In genomic region chr20:63274381-63275228, GRCh38 we compare ENCODE assay signal across 7 cellular contexts. TPM values are rescaled to one million over a fixed set of nuclear protein-coding genes. Genes with fewer than 3 reads are reported as not detected.
A peak's percentile ranks its signal among the peaks of the same experiment; 100 is the strongest.
DNase-seq lines count a peak whose midpoint lies in the region; ATAC-seq and TF ChIP-seq lines count a peak whose summit lies in the region.
"Had no signal": no experiment of that assay in that cellular context is flagged by ENCODE, and none has a peak within 500 bp of the region (broad histone marks: within the 10 kb centered on the region; RNA-seq: fewer than 3 reads in every experiment).

No MANE protein-coding gene starts in this region.

- no peak overlapping the region for H3K4me2 ChIP-seq in mesendoderm (ENCODE audit: low read length)

- no peak overlapping the region for H3K4ac ChIP-seq in mesendoderm (ENCODE audit: low read depth, low read length)

- CTCF ChIA-PET in Calu3 (lab: Charles Lee), result no interaction called here

- H3K23ac ChIP-seq in mesendoderm (ENCODE audit: low read length), result no peak overlapping the region

- H3K4me3 ChIP-seq in mesendoderm (ENCODE audit: low read length), result no peak overlapping the region

- no CpG with 5 or more reads among the region's 17 CpGs for WGBS in mesendoderm (ENCODE audit: extremely low coverage, insufficient coverage, low lambda C conversion rate)

- H2BK120ac ChIP-seq in mesendoderm (ENCODE audit: low read depth, low read length), result no peak overlapping the region

- H4K5ac ChIP-seq in mesendoderm (ENCODE audit: low read length), result no peak overlapping the region

- no peak overlapping the region for H3K27ac ChIP-seq in mesendoderm (ENCODE audit: low read depth, low read length)

- H3K4me1 Mint-ChIP-seq in Calu3 (ENCODE audit: low read depth, unreplicated experiment) (peaks cover 30% of the 10 kb centered on the region), T-helper 17 cell (peaks cover 23% of the 10 kb centered on the region)

- H3K4me1 ChIP-seq in mesendoderm (ENCODE audit: control insufficient read depth, low read depth, low read length), result peaks cover 2% of the 10 kb centered on the region

- no peak overlapping the region for H4K8ac ChIP-seq in mesendoderm (ENCODE audit: low read depth, low read length)

- DNase-seq in Calu3 (no peak), T-helper 17 cell (no peak), mesendoderm (no peak), NCI-H2107 (lab: John Stamatoyannopoulos, UW) (no peak), AG08396 (ENCODE audit: low spot score) (no peak), NCI-H774 (lab: John Stamatoyannopoulos, UW) (no peak)

- H3K79me2 ChIP-seq in mesendoderm (ENCODE audit: control insufficient read depth, insufficient read depth, low read length), result peaks cover 34% of the 10 kb centered on the region

- H3K27me3 Mint-ChIP-seq in Calu3 (ENCODE audit: unreplicated experiment) (no peaks in the 10 kb centered on the region), T-helper 17 cell (no peaks in the 10 kb centered on the region)

- peak overlapping the region; percentile 56 for H3K56ac ChIP-seq in mesendoderm (ENCODE audit: low read length)

- H2BK5ac ChIP-seq in mesendoderm (ENCODE audit: low read length), result no peak overlapping the region

- H3K9me3 ChIP-seq in T-helper 17 cell (ENCODE audit: control insufficient read depth, low read length, poor library complexity, severe bottlenecking), result no peaks in the 10 kb centered on the region

- BruUV-seq in Calu3 (replicated peaks; lab: Mats Ljungman, UMichigan), result no TSS peak

- no peak overlapping the region for H2AK5ac ChIP-seq in mesendoderm (ENCODE audit: low read length)

- H3K79me1 ChIP-seq in mesendoderm (ENCODE audit: low read length), result peaks cover 16% of the 10 kb centered on the region

- H3K9me3 Mint-ChIP-seq in Calu3 (ENCODE audit: low read depth, unreplicated experiment), result no peaks in the 10 kb centered on the region

- intact Hi-C loops in Calu3 (cut with micrococcal nuclease; ENCODE audit: unreplicated experiment), result no loop called here

- H3K36me3 Mint-ChIP-seq in Calu3 (ENCODE audit: insufficient read depth, unreplicated experiment) (peaks cover 75% of the 10 kb centered on the region), T-helper 17 cell (ENCODE audit: low read depth) (no peaks in the 10 kb centered on the region)

- TF ChIP-seq CTCF in Calu3 (IDR thresholded peaks at IDR 0.05; ENCODE audit: unreplicated experiment), result no peak

- H3K36me3 ChIP-seq in mesendoderm (ENCODE audit: control insufficient read depth, insufficient read depth, low read length), result peaks cover 7% of the 10 kb centered on the region

- no peaks in the 10 kb centered on the region for H3K27me3 ChIP-seq in mesendoderm (ENCODE audit: insufficient read depth, low read length, poor library complexity)

- H3K27ac Mint-ChIP-seq in Calu3 (ENCODE audit: unreplicated experiment), result peak overlapping the region; percentile 42
- H3K27ac Mint-ChIP-seq in T-helper 17 cell, result no peak overlapping the region

- ATAC-seq in T-helper 17 cell, result no peak

- H2BK15ac ChIP-seq in mesendoderm (replicated peaks; ENCODE audit: low read depth), result no peak overlapping the region

- H3K4me3 Mint-ChIP-seq in Calu3 (ENCODE audit: low read depth, unreplicated experiment), result peak overlapping the region; percentile 81
- peak overlapping the region; percentile 61 for H3K4me3 Mint-ChIP-seq in T-helper 17 cell

- no peak overlapping the region for H3K9ac ChIP-seq in mesendoderm (ENCODE audit: low read length)

- no peak overlapping the region for H3K18ac ChIP-seq in mesendoderm (ENCODE audit: low read length)

RNA-seq across cellular contexts. Expression of gene ARFGAP1, which starts 2.0 kb away (rescaled TPM):
- total RNA-seq in Calu3 (2022) (127 and 146 TPM in 2 replicates), T-helper 17 cell (100 to 1,000 TPM; 108 to 128 TPM)
- 36.8 TPM for polyA plus RNA-seq in mesendoderm (2013, experiment 1 of 2)
- 36.1 TPM for polyA plus RNA-seq in mesendoderm (2013, experiment 2 of 2)

RNA-seq across cellular contexts. Expression of gene COL20A1, which starts 18.4 kb away (rescaled TPM):
- total RNA-seq in Calu3 (2022), result 0.44 TPM in 1 of 2 replicates, not detected in the other
- total RNA-seq in T-helper 17 cell, result under 1 TPM in 1 of 2 donors, not detected in 1; 0.10 TPM
- 0.04 TPM for polyA plus RNA-seq in mesendoderm (2013, experiment 1 of 2)
- 0.04 TPM for polyA plus RNA-seq in mesendoderm (2013, experiment 2 of 2)
- total RNA-seq: esophagus mucosa had no signal

RNA-seq across cellular contexts. Expression of gene NKAIN4, which starts 20.3 kb away (rescaled TPM):
- total RNA-seq in Calu3 (2022) (not detected in 2 replicates), T-helper 17 cell (not detected)
- 0.41 TPM for polyA plus RNA-seq in mesendoderm (2013, experiment 1 of 2)
- 0.59 TPM for polyA plus RNA-seq in mesendoderm (2013, experiment 2 of 2)
- total RNA-seq: esophagus mucosa had no signal

RNA-seq across cellular contexts. Expression of gene BIRC7, which starts 38.9 kb away (rescaled TPM):
- total RNA-seq in Calu3 (2022) (0.26 TPM in 1 of 2 replicates, not detected in the other), T-helper 17 cell (not detected)
- not detected for polyA plus RNA-seq in mesendoderm (2013, experiment 1 of 2)
- polyA plus RNA-seq in mesendoderm (2013, experiment 2 of 2), result not detected
- total RNA-seq: esophagus mucosa had no signal

RNA-seq across cellular contexts. Expression of gene YTHDF1, which starts 58.7 kb away (rescaled TPM):
- total RNA-seq in Calu3 (2022), result 93.4 and 94.4 TPM in 2 replicates
- 10 to 100 TPM; 30.0 to 41.4 TPM for total RNA-seq in T-helper 17 cell
- polyA plus RNA-seq in mesendoderm (2013, experiment 1 of 2), result 54.2 TPM
- 53.8 TPM for polyA plus RNA-seq in mesendoderm (2013, experiment 2 of 2)
